ENCODE assay signal across 8 cellular contexts in genomic region chr12:27523642-27524488, GRCh38. TPM values are rescaled to one million over a fixed set of nuclear protein-coding genes. Genes with fewer than 3 reads are reported as not detected.
DNase-seq lines count a peak whose midpoint lies in the region; ATAC-seq, FAIRE-seq and TF ChIP-seq lines count a peak whose summit lies in the region.

TSS of gene PPFIBP1 (plus strand) at chr12:27524206. CDS start at chr12:27633397, 109,191 bp downstream.

- ATAC-seq in GM18873 (IDR thresholded peaks at IDR 0.05; ENCODE audit: low FRiP score, unreplicated experiment) (peak; percentile 86), HG03139 (IDR thresholded peaks at IDR 0.05; ENCODE audit: unreplicated experiment) (peak; percentile 96)

- peak within 1 kb of the TSS; percentile 84 for H3K4me3 ChIP-seq in AG04450 (ENCODE audit: low read depth, low read length)
- peak within 1 kb of the TSS; percentile 82 for H3K4me3 ChIP-seq in WI38 (ENCODE audit: low read depth, low read length)
- peak within 1 kb of the TSS; percentile 75 for H3K4me3 ChIP-seq in bronchial epithelial cell (ENCODE audit: low read depth, low read length)
- peak within 1 kb of the TSS; percentile 55 to 63 for H3K4me3 ChIP-seq in small intestine (ENCODE audit: low read depth in 1 of 2, low read length in 2 of 2)

- POLR2A ChIA-PET in AG04450 (lab: Yijun Ruan, JAX), result interaction anchor here (0.6 to 2.1 kb wide), 7 partner anchors 7 to 103 kb away, joined by 3 to 13 read pairs (median 5); no protein-coding TSS in a partner anchor

- TF ChIP-seq CTCF in AG04450 (IDR thresholded peaks at IDR 0.05; ENCODE audit: low read depth, low read length), result peak; percentile 37
- 0 out of 2 replicates have a peak, but pooled peaks have one; percentile 7 for TF ChIP-seq CTCF in WI38 (IDR thresholded peaks at IDR 0.05; ENCODE audit: low read depth, low read length)
- peak; percentile 50 for TF ChIP-seq CTCF in bronchial epithelial cell (IDR thresholded peaks at IDR 0.05; ENCODE audit: insufficient read depth, low read length, severe bottlenecking)

- DNase-seq in AG04450 (ENCODE audit: low read depth, low spot score) (peak; percentile 94), NCI-H2227 treated with DMSO at 0.1 percent for 48 hours (lab: John Stamatoyannopoulos, UW) (peak; percentile 85), bronchial epithelial cell (ENCODE audit: low read depth) (peak; percentile 96), iPS-NIHi11 (ENCODE audit: low spot score) (peak; percentile 95), small intestine (peak; percentile 98)

- no peaks in the 10 kb centered on the region for H3K27me3 ChIP-seq in AG04450 (ENCODE audit: control insufficient read depth, insufficient read depth, low read length)
- no peaks in the 10 kb centered on the region for H3K27me3 ChIP-seq in bronchial epithelial cell (ENCODE audit: control insufficient read depth, insufficient read depth, low read length)
- H3K27me3 ChIP-seq in small intestine (ENCODE audit: control insufficient read depth in 2 of 2, insufficient read depth in 2 of 2, low read length in 2 of 2), result no peaks in the 10 kb centered on the region

- no peaks in the 10 kb centered on the region for H3K36me3 ChIP-seq in bronchial epithelial cell (ENCODE audit: control insufficient read depth, insufficient read depth, low read length)
- H3K36me3 ChIP-seq in small intestine (ENCODE audit: control insufficient read depth in 2 of 2, insufficient read depth in 2 of 2, low read length in 2 of 2), result no peaks in the 10 kb centered on the region

- H3K9me3 ChIP-seq in AG04450 (ENCODE audit: control insufficient read depth, insufficient read depth, low read length), result no peaks in the 10 kb centered on the region
- no peaks in the 10 kb centered on the region for H3K9me3 ChIP-seq in small intestine (ENCODE audit: control insufficient read depth, low read depth)

- CTCF ChIA-PET in AG04450 (lab: Charles Lee), result interaction anchor here (0.6 to 2.2 kb wide), 3 partner anchors 16 to 89 kb away, joined by 3 to 10 read pairs (median 10); no protein-coding TSS in a partner anchor

- peak within 1 kb of the TSS; percentile 83 for H3K27ac ChIP-seq in AG04450 (ENCODE audit: low read depth, low read length)
- H3K27ac ChIP-seq in small intestine (ENCODE audit: low read depth in 1 of 2, low read length in 1 of 2), result peak within 1 kb of the TSS; percentile 78 to 92

- no peaks in the 10 kb centered on the region for H3K4me1 ChIP-seq in small intestine (ENCODE audit: control insufficient read depth in 2 of 2, insufficient read depth in 1 of 2, low read depth in 1 of 2, low read length in 1 of 2)

- FAIRE-seq in bronchial epithelial cell (lab: Jason Lieb, UNC) (no peak), small intestine (lab: Jason Lieb, UNC) (no peak)

- WGBS in small intestine, 3 donors, result 0 to 1% (median 0%) methylated on average over 40 to 41 of the region's 41 CpGs

RNA-seq across cellular contexts. Expression of gene PPFIBP1, which starts in this region (rescaled TPM):
- polyA plus RNA-seq in AG04450 (2011; rRNA removed) (42.5 and 58.3 TPM in 2 replicates), small intestine (10 to 100 TPM in 1 of 3 donors, 1 to 10 TPM in 2; 4.9 to 16.1 (median 9.2) TPM)
- polyA minus RNA-seq in AG04450 (2011; rRNA and poly(A)+ RNA removed), result 70.1 and 79.6 TPM in 2 replicates
- 31.1 and 43.3 TPM in 2 replicates for total RNA-seq in bronchial epithelial cell

Comparison
In these comparisons a context has a peak if more than half of its experiments do, and no peak if none do; other contexts are left out.
1. Peak in every context shown above with its lines: DNase-seq, ATAC-seq, H3K4me3 ChIP-seq and H3K27ac ChIP-seq.